24 cellular contexts compared by ENCODE assay signal in genomic region chr1:219209578-219209977, GRCh38.
"Had no signal": no experiment of that assay in that cellular context is flagged by ENCODE, and none has a peak within 500 bp of the region (broad histone marks: within the 10 kb centered on the region; RNA-seq: fewer than 3 reads in every experiment).

No MANE protein-coding gene starts in this region.

- H3K27me3 Mint-ChIP-seq: activated CD8-positive, alpha-beta T cell treated with anti-CD3 and anti-CD28 coated beads for 36 hours; activated T-cell treated with anti-CD3 and anti-CD28 coated beads, Interleukin-2, amount 50 U/mL, for 24 hours; dendritic cell treated with granulocyte-macrophage colony-stimulating factor and Interleukin-4, amounts not matched to agents 40 ng/mL and 50 ng/mL, for 4 days; stimulated activated naive CD8-positive, alpha-beta T cell treated with anti-CD3 and anti-CD28 coated beads, Interleukin-15, Interleukin-2, amounts not matched to agents 100 ng/mL and 50 ng/mL, for 24 hours; T-cell had no signal

- H3K4me1 ChIP-seq: breast epithelium, esophagus muscularis mucosa, gastroesophageal sphincter had no signal

- H3K27ac Mint-ChIP-seq: activated CD8-positive, alpha-beta T cell treated with anti-CD3 and anti-CD28 coated beads for 36 hours; activated T-cell treated with anti-CD3 and anti-CD28 coated beads, Interleukin-2, amount 50 U/mL, for 24 hours; activated T-helper 2 cell treated with anti-CD3 and anti-CD28 coated beads, Interferon-gamma antibody, Interleukin-2, Interleukin-4, amounts not matched to agents 10 μg/mL and 5 μg/mL and 100 μg/mL, durations not matched to agents 14 hours and 24 hours and 36 hours; dendritic cell treated with granulocyte-macrophage colony-stimulating factor and Interleukin-4, amounts not matched to agents 40 ng/mL and 50 ng/mL, for 4 days; mesothelial cell of epicardium; stimulated activated naive CD8-positive, alpha-beta T cell treated with anti-CD3 and anti-CD28 coated beads, Interleukin-15, Interleukin-2, amounts not matched to agents 100 ng/mL and 50 ng/mL, for 24 hours; T-cell had no signal

- H3K4me1 Mint-ChIP-seq: T-cell had no signal

- H3K9me3 ChIP-seq: breast epithelium, esophagus muscularis mucosa, gastroesophageal sphincter, tibial nerve had no signal

- DNase-seq: activated CD4-positive, alpha-beta T cell treated with anti-CD3 and anti-CD28 coated beads for 48 hours; activated CD4-positive, CD25-positive, alpha-beta regulatory T cell; activated CD8-positive, alpha-beta T cell treated with anti-CD3 and anti-CD28 coated beads for 36 hours; activated naive CD4-positive, alpha-beta T cell treated with Interleukin-2 at 50 U/mL for 16 hours; activated T-cell treated with anti-CD3 and anti-CD28 coated beads, Interleukin-2, amount 50 U/mL, for 24 hours; effector CD8-positive, alpha-beta T cell; left colon; stimulated activated CD4-positive, alpha-beta T cell treated with anti-CD3 and anti-CD28 coated beads, Interleukin-15, amount 100 ng/mL, for 24 hours; stimulated activated CD4-positive, alpha-beta T cell treated with anti-CD3 and anti-CD28 coated beads, Interleukin-2, amount 100 ng/mL, for 48 hours; T-cell had no signal

- H3K4me3 ChIP-seq: breast epithelium, esophagus muscularis mucosa, gastroesophageal sphincter, hepatocyte, lung, skin epidermis, tibial nerve had no signal

- H3K9me3 Mint-ChIP-seq: activated CD8-positive, alpha-beta T cell treated with anti-CD3 and anti-CD28 coated beads for 36 hours; activated T-cell treated with anti-CD3 and anti-CD28 coated beads, Interleukin-2, amount 50 U/mL, for 24 hours; activated T-helper 2 cell treated with anti-CD3 and anti-CD28 coated beads, Interferon-gamma antibody, Interleukin-2, Interleukin-4, amounts not matched to agents 10 μg/mL and 5 μg/mL and 100 μg/mL, durations not matched to agents 14 hours and 24 hours and 36 hours; dendritic cell treated with granulocyte-macrophage colony-stimulating factor and Interleukin-4, amounts not matched to agents 40 ng/mL and 50 ng/mL, for 4 days; mesothelial cell of epicardium; neural crest cell; stimulated activated naive CD8-positive, alpha-beta T cell treated with anti-CD3 and anti-CD28 coated beads, Interleukin-15, Interleukin-2, amounts not matched to agents 100 ng/mL and 50 ng/mL, for 24 hours; T-cell had no signal

- FAIRE-seq: endothelial cell of umbilical vein, urothelium cell line had no signal

- ATAC-seq: activated CD8-positive, alpha-beta T cell treated with anti-CD3 and anti-CD28 coated beads for 36 hours; gastroesophageal sphincter; left colon; T-cell had no signal

- H3K4me2 ChIP-seq: hepatocyte had no signal

- H3K4me3 Mint-ChIP-seq: activated CD8-positive, alpha-beta T cell treated with anti-CD3 and anti-CD28 coated beads for 36 hours; activated T-cell treated with anti-CD3 and anti-CD28 coated beads, Interleukin-2, amount 50 U/mL, for 24 hours; dendritic cell treated with granulocyte-macrophage colony-stimulating factor and Interleukin-4, amounts not matched to agents 40 ng/mL and 50 ng/mL, for 4 days; mesothelial cell of epicardium; neural crest cell; stimulated activated naive CD8-positive, alpha-beta T cell treated with anti-CD3 and anti-CD28 coated beads, Interleukin-15, Interleukin-2, amounts not matched to agents 100 ng/mL and 50 ng/mL, for 24 hours; T-cell had no signal

- H3K27ac ChIP-seq: breast epithelium, esophagus muscularis mucosa, gastroesophageal sphincter, hepatocyte, skin epidermis, tibial nerve had no signal
